In the genomic region with DNA sequence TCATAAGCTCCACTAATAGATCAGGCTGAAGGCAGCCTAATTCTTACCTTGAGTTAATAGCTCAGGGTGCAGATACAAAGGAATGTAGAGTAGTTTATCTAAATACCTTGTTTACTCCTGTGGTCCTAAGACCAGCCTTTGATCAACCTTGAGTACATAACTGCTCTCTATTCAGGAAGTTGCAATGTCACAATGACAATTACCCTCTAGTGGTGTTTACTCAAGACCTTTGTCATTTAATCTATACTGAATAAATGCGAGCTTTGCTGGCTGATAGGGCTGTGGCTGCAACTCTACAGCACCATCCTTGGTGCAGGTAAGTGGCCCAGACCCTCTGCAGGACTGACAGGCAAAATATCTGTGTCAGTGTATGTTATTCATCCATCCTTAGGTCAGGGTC, we compare ENCODE assay signal across 26 cellular contexts.
"Had no signal": no experiment of that assay in that cellular context is flagged by ENCODE, and none has a peak within 500 bp of the region (broad histone marks: within the 10 kb centered on the region; RNA-seq: fewer than 3 reads in every experiment).

No MANE protein-coding gene starts in this region.

- FAIRE-seq: endometrium, keratinocyte had no signal

- H3K27ac ChIP-seq: esophagus squamous epithelium, heart right ventricle, neutrophil, parathyroid adenoma, testis, tibial artery had no signal

- H3K9ac ChIP-seq: parathyroid adenoma had no signal

- DNase-seq: cortex of kidney; effector memory CD8-positive, alpha-beta T cell; erythroblast; esophagus squamous epithelium; foreskin melanocyte; glutamatergic neuron; heart right ventricle; hippocampal formation; mucosa of descending colon; naive B cell; stimulated activated CD4-positive, alpha-beta T cell treated with anti-CD3 and anti-CD28 coated beads, Interleukin-2, amount 100 ng/mL, for 24 hours; stimulated activated CD4-positive, alpha-beta T cell treated with anti-CD3 and anti-CD28 coated beads, Interleukin-4, amount 100 ng/mL, for 24 hours; stimulated activated naive CD4-positive, alpha-beta T cell treated with Interleukin-2 at 50 U/mL for 16 hours; substantia nigra; testis; tibial artery had no signal

- H3K4me1 ChIP-seq: esophagus squamous epithelium, heart right ventricle, parathyroid adenoma, testis, tibial artery had no signal

- H2AFZ ChIP-seq: parathyroid adenoma had no signal

- H3K36me3 ChIP-seq: esophagus squamous epithelium, heart right ventricle, neutrophil, tibial artery had no signal

- H3K79me2 ChIP-seq: parathyroid adenoma had no signal

- H3K4me2 ChIP-seq: smooth muscle cell had no signal

- ATAC-seq: effector memory CD8-positive, alpha-beta T cell; heart right ventricle; left lobe of liver; mucosa of descending colon; natural killer cell treated with Interleukin-12 subunit alpha and Interleukin-12 subunit beta and Interleukin-15 and Interleukin-18, amount 100 ng/mL, for 72 hours; sciatic nerve; stimulated activated effector memory CD8-positive, alpha-beta T cell treated with anti-CD3 and anti-CD28 coated beads, Interleukin-12 subunit alpha, Interleukin-12 subunit beta, amount 100 ng/mL, for 72 hours had no signal

- H3K27me3 ChIP-seq: esophagus squamous epithelium, heart right ventricle, neutrophil, testis, tibial artery had no signal

- H3K9me3 ChIP-seq: esophagus squamous epithelium, testis, tibial artery had no signal

- H3K4me3 ChIP-seq: esophagus squamous epithelium, heart right ventricle, lung, mucosa of descending colon, smooth muscle cell, testis, tibial artery had no signal
